26 cellular contexts compared by ENCODE assay signal in the genomic region with DNA sequence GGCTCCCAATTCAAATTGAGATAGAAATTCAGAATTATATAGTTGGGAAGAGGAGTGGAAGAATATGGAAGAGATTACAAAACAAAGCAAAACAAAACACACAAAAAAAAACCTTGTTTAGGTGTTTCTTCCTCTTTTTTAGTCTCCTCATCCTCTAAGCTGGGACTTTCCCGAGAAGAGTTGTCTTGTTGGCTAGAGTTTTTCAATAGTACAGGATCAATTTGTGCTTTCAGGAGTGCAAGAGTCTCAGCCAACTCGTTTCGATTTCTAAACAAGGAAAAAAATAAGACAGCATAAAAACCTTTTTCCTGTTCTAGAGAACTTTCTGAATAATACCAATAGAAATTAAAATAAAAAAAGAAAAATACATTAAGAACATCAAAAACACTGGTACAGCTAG.
DNase-seq lines count a peak whose midpoint lies in the region; ATAC-seq and TF ChIP-seq lines count a peak whose summit lies in the region.
"Had no signal": no experiment of that assay in that cellular context is flagged by ENCODE, and none has a peak within 500 bp of the region (broad histone marks: within the 10 kb centered on the region; RNA-seq: fewer than 3 reads in every experiment).

No MANE protein-coding gene starts in this region.

- ATAC-seq in GM21515 (IDR thresholded peaks at IDR 0.05; ENCODE audit: unreplicated experiment), result peak; percentile 58
- peak; percentile 47 for ATAC-seq in HG03045 (IDR thresholded peaks at IDR 0.05; ENCODE audit: unreplicated experiment)
- ATAC-seq in activated B cell treated with CpG ODN at 0.5 μM for 24 hours (ENCODE audit: low read depth), result no peak
- no peak for ATAC-seq in HG03135 (IDR thresholded peaks at IDR 0.05; ENCODE audit: unreplicated experiment)
- no peak for ATAC-seq in heart left ventricle
- ATAC-seq: HCT116; lower lobe of right lung; stimulated activated effector memory CD8-positive, alpha-beta T cell treated with anti-CD3 and anti-CD28 coated beads, Interleukin-12 subunit alpha, Interleukin-12 subunit beta, amount 100 ng/mL, for 72 hours; T-helper 17 cell had no signal

- H3K27ac ChIP-seq in heart left ventricle (no peak overlapping the region), testis (no peak overlapping the region)
- H3K27ac ChIP-seq: C4-2B, lower lobe of right lung, skin epidermis had no signal

- no peak overlapping the region for H3K4me3 Mint-ChIP-seq in activated B cell treated with CpG ODN at 0.5 μM for 24 hours
- H3K4me3 Mint-ChIP-seq: activated CD4-positive, alpha-beta T cell treated with anti-CD3 and anti-CD28 coated beads, Interleukin-2, amount 10 ng/mL, durations not matched to agents 7 days and 5 days; activated naive CD8-positive, alpha-beta T cell treated with anti-CD3 and anti-CD28 coated beads for 36 hours; stimulated activated effector memory CD8-positive, alpha-beta T cell treated with anti-CD3 and anti-CD28 coated beads, Interleukin-12 subunit alpha, Interleukin-12 subunit beta, amount 100 ng/mL, for 72 hours; T-helper 17 cell had no signal

- POLR2A ChIA-PET in activated B cell treated with CpG ODN at 0.5 μM for 24 hours (lab: Charles Lee), result no interaction called here

- peaks cover 2% of the 10 kb centered on the region for H3K9me3 Mint-ChIP-seq in activated B cell treated with CpG ODN at 0.5 μM for 24 hours
- H3K9me3 Mint-ChIP-seq: stimulated activated effector memory CD8-positive, alpha-beta T cell treated with anti-CD3 and anti-CD28 coated beads, Interleukin-12 subunit alpha, Interleukin-12 subunit beta, amount 100 ng/mL, for 72 hours had no signal

- H3K9me3 ChIP-seq in heart left ventricle, result peaks cover 0 to 5% (median 0%) of the 10 kb centered on the region in 12 donors
- H3K9me3 ChIP-seq in testis, result no peaks in the 10 kb centered on the region

- H3K27me3 Mint-ChIP-seq in activated B cell treated with CpG ODN at 0.5 μM for 24 hours, result no peaks in the 10 kb centered on the region
- H3K27me3 Mint-ChIP-seq: activated CD4-positive, alpha-beta T cell treated with anti-CD3 and anti-CD28 coated beads, Interleukin-2, amount 10 ng/mL, durations not matched to agents 7 days and 5 days; activated naive CD8-positive, alpha-beta T cell treated with anti-CD3 and anti-CD28 coated beads for 36 hours; T-helper 17 cell had no signal

- H3K36me3 ChIP-seq in heart left ventricle (peaks cover 0 to 49% (median 28%) of the 10 kb centered on the region in 9 donors), testis (ENCODE audit: low read depth, missing control alignments) (no peaks in the 10 kb centered on the region)

- H3K4me3 ChIP-seq in GM12865 (ENCODE audit: low read depth, low read length) (peak overlapping the region; percentile 11; the same call in 1 of the 2 replicates), heart left ventricle (no peak overlapping the region), testis (no peak overlapping the region)
- H3K4me3 ChIP-seq: lower lobe of right lung, skin epidermis had no signal

- 62 to 82% (median 67%) methylated on average over 3 of the region's 3 CpGs for WGBS in heart left ventricle, 4 donors
- 56 to 61% methylated on average over 3 of the region's 3 CpGs for WGBS in testis, 2 donors

- DNase-seq in GM12865 (ENCODE audit: low read depth), result peak; percentile 69
- DNase-seq in activated B cell treated with CpG ODN at 0.5 μM for 24 hours, result no peak
- no peak for DNase-seq in heart left ventricle
- DNase-seq in testis, result no peak
- no peak for DNase-seq in occipital lobe (lab: John Stamatoyannopoulos, UW)
- DNase-seq: ACHN; activated CD4-positive, alpha-beta T cell treated with anti-CD3 and anti-CD28 coated beads, Interleukin-2, amount 10 ng/mL, durations not matched to agents 7 days and 5 days; activated naive CD8-positive, alpha-beta T cell treated with anti-CD3 and anti-CD28 coated beads for 36 hours; effector CD4-positive, alpha-beta T cell; EL; foreskin melanocyte; hypothalamus; islet precursor cell; lower lobe of right lung; NCI-H510A treated with DMSO at 0.1 percent for 48 hours; NK-92 treated with Interleukin-12 subunit alpha and Interleukin-12 subunit beta, amount 100 ng/mL, for 24 hours; stimulated activated CD4-positive, alpha-beta T cell treated with anti-CD3 and anti-CD28 coated beads, Interleukin-1b, Interleukin-23, amount 100 ng/mL, for 48 hours; T-helper 17 cell had no signal

- H3K4me1 ChIP-seq in heart left ventricle, result peaks cover 0 to 10% (median 0%) of the 10 kb centered on the region in 12 donors
- no peaks in the 10 kb centered on the region for H3K4me1 ChIP-seq in testis
- H3K4me1 ChIP-seq: lower lobe of right lung had no signal

- H3K27ac Mint-ChIP-seq in activated B cell treated with CpG ODN at 0.5 μM for 24 hours, result peak overlapping the region; percentile 53
- H3K27ac Mint-ChIP-seq: activated CD4-positive, alpha-beta T cell treated with anti-CD3 and anti-CD28 coated beads, Interleukin-2, amount 10 ng/mL, durations not matched to agents 7 days and 5 days; activated naive CD8-positive, alpha-beta T cell treated with anti-CD3 and anti-CD28 coated beads for 36 hours; activated T-helper 2 cell treated with anti-CD3 and anti-CD28 coated beads, Interferon-gamma antibody, Interleukin-2, Interleukin-4, amounts not matched to agents 10 μg/mL and 5 μg/mL and 100 μg/mL, durations not matched to agents 14 hours and 24 hours and 36 hours; stimulated activated effector memory CD8-positive, alpha-beta T cell treated with anti-CD3 and anti-CD28 coated beads, Interleukin-12 subunit alpha, Interleukin-12 subunit beta, amount 100 ng/mL, for 72 hours; T-helper 17 cell had no signal

- TF ChIP-seq POLR2A in heart left ventricle (IDR thresholded peaks at IDR 0.05) (no peak), testis (IDR thresholded peaks at IDR 0.05) (no peak)

- CTCF ChIA-PET in activated B cell treated with CpG ODN at 0.5 μM for 24 hours (lab: Charles Lee), result no interaction called here

- intact Hi-C loops in activated B cell treated with CpG ODN at 0.5 μM for 24 hours (cut with micrococcal nuclease) (no loop called here), heart left ventricle (cut with DNase I) (no loop called here), testis (cut with DNase I; ENCODE audit: low total_unique reads) (no loop called here)

- peaks cover 48% of the 10 kb centered on the region for H3K36me3 Mint-ChIP-seq in activated B cell treated with CpG ODN at 0.5 μM for 24 hours (ENCODE audit: low read depth)

- no peaks in the 10 kb centered on the region for H3K27me3 ChIP-seq in heart left ventricle
- H3K27me3 ChIP-seq in testis, result no peaks in the 10 kb centered on the region

- H3K4me1 Mint-ChIP-seq in activated B cell treated with CpG ODN at 0.5 μM for 24 hours, result peaks cover 20% of the 10 kb centered on the region

- TF ChIP-seq CTCF in GM12865 (IDR thresholded peaks at IDR 0.05; ENCODE audit: insufficient read depth, low read depth, low read length, missing control alignments), result no peak
- no peak for TF ChIP-seq CTCF in activated B cell treated with CpG ODN at 0.5 μM for 24 hours (IDR thresholded peaks at IDR 0.05)
- no peak for TF ChIP-seq CTCF in heart left ventricle (IDR thresholded peaks at IDR 0.05)
- no peak for TF ChIP-seq CTCF in testis (IDR thresholded peaks at IDR 0.05)

Comparison
In these comparisons a context has a peak if more than half of its experiments do, and no peak if none do; other contexts are left out.
1. ATAC-seq: peak in GM21515 (single experiment) and HG03045 (single experiment); none in activated B cell treated with CpG ODN at 0.5 μM for 24 hours (single experiment), HG03135 (single experiment) and heart left ventricle (0 of 4).